1 cellular context compared by ENCODE assay signal in the genomic region with DNA sequence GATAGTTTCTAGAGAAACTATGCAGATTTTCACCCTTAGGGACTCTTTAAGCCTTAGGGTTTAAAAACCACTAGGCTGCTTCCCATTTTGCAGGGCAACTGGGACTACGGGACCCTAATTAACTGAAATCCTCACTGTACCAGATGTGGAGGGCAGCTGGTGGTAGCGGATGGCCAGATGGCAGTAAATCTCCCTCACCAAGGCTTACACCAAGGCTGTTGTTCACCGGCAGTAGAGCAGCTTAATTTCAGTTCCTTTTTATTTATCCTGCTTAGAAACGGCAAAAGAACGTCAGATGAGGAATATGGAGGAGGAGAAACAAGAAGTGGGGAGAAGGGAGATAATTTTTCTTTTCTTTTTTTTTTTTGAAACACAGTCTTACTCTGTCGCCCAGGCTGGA.
TF ChIP-seq lines count a peak whose summit lies in the region.

No MANE protein-coding gene starts in this region.

TF ChIP-seq in K562, 482 proteins besides CTCF, POLR2A, EP300 and RAD21:
- TF ChIP-seq TCF7 (IDR thresholded peaks at IDR 0.05; ENCODE audit: borderline replicate concordance) (no peak), SPI1 (IDR thresholded peaks at IDR 0.05; ENCODE audit: borderline replicate concordance, low read depth, low read length) (0 out of 2 replicates have a peak, but pooled peaks have one; percentile 12)
TF ChIP-seq in K562: peak in this region for 1.
